Comparison of ENCODE assay signal across 20 cellular contexts in genomic region chr5:135272311-135272805, GRCh38.
"Had no signal": no experiment of that assay in that cellular context is flagged by ENCODE, and none has a peak within 500 bp of the region (broad histone marks: within the 10 kb centered on the region; RNA-seq: fewer than 3 reads in every experiment).

No MANE protein-coding gene starts in this region.

- DNase-seq: activated CD4-positive, alpha-beta T cell treated with anti-CD3 and anti-CD28 coated beads, Interleukin-2, amount 50 U/mL, for 1 hour; activated CD4-positive, CD25-positive, alpha-beta regulatory T cell treated with anti-CD3 and anti-CD28 coated beads, Interleukin-2, amount 50 U/mL, for 72 hours; activated CD8-positive, alpha-beta memory T cell treated with anti-CD3 and anti-CD28 coated beads, Interleukin-2, amount 50 U/mL, for 4 hours; activated effector memory CD4-positive, alpha-beta T cell treated with Interleukin-2 at 50 U/mL for 16 hours; activated naive CD4-positive, alpha-beta T cell treated with anti-CD3 and anti-CD28 coated beads, Interleukin-2, amount 10 ng/mL, durations not matched to agents 7 days and 5 days; activated naive CD8-positive, alpha-beta T cell treated with anti-CD3 and anti-CD28 coated beads, Interleukin-2, amount 50 U/mL, for 24 hours; activated T-cell treated with anti-CD3 and anti-CD28 coated beads, Interleukin-2, amount 50 U/mL, for 48 hours; brain microvascular endothelial cell; central memory CD4-positive, alpha-beta T cell; colonic mucosa; foreskin melanocyte; head of caudate nucleus; kidney; left ventricle myocardium inferior; naive thymus-derived CD8-positive, alpha-beta T cell; right lobe of liver; spleen; stimulated activated CD4-positive, alpha-beta T cell treated with anti-CD3 and anti-CD28 coated beads, Interleukin-4, amount 100 ng/mL, for 4 hours; T1000 had no signal

- H3K27me3 Mint-ChIP-seq: activated naive CD8-positive, alpha-beta T cell treated with anti-CD3 and anti-CD28 coated beads, Interleukin-2, amount 50 U/mL, for 24 hours had no signal

- H3K9me3 Mint-ChIP-seq: activated naive CD4-positive, alpha-beta T cell treated with anti-CD3 and anti-CD28 coated beads, Interleukin-2, amount 10 ng/mL, durations not matched to agents 7 days and 5 days; activated naive CD8-positive, alpha-beta T cell treated with anti-CD3 and anti-CD28 coated beads, Interleukin-2, amount 50 U/mL, for 24 hours had no signal

- ATAC-seq: activated naive CD8-positive, alpha-beta T cell treated with anti-CD3 and anti-CD28 coated beads, Interleukin-2, amount 50 U/mL, for 24 hours; naive thymus-derived CD8-positive, alpha-beta T cell had no signal

- H3K36me3 Mint-ChIP-seq: activated naive CD4-positive, alpha-beta T cell treated with anti-CD3 and anti-CD28 coated beads, Interleukin-2, amount 10 ng/mL, durations not matched to agents 7 days and 5 days; naive thymus-derived CD8-positive, alpha-beta T cell; stimulated activated memory B cell treated with anti-CD40 and anti-IgM and Interleukin-4, amounts not matched to agents 10 μg/mL and 1 μg/mL and 100 μg/mL, for 72 hours had no signal

- H3K4me3 Mint-ChIP-seq: activated naive CD4-positive, alpha-beta T cell treated with anti-CD3 and anti-CD28 coated beads, Interleukin-2, amount 10 ng/mL, durations not matched to agents 7 days and 5 days; activated naive CD8-positive, alpha-beta T cell treated with anti-CD3 and anti-CD28 coated beads, Interleukin-2, amount 50 U/mL, for 24 hours; naive thymus-derived CD8-positive, alpha-beta T cell; stimulated activated memory B cell treated with anti-CD40 and anti-IgM and Interleukin-4, amounts not matched to agents 10 μg/mL and 1 μg/mL and 100 μg/mL, for 72 hours had no signal

- H3K27ac Mint-ChIP-seq: activated naive CD8-positive, alpha-beta T cell treated with anti-CD3 and anti-CD28 coated beads, Interleukin-2, amount 50 U/mL, for 24 hours; stimulated activated memory B cell treated with anti-CD40 and anti-IgM and Interleukin-4, amounts not matched to agents 10 μg/mL and 1 μg/mL and 100 μg/mL, for 72 hours had no signal

- H3K4me3 ChIP-seq: colonic mucosa, left ventricle myocardium inferior, right lobe of liver, spleen had no signal

- H3K9me3 ChIP-seq: colonic mucosa, left ventricle myocardium inferior, right lobe of liver, spleen had no signal

- H3K27ac ChIP-seq: brain microvascular endothelial cell, colonic mucosa, left ventricle myocardium inferior, right lobe of liver, spleen had no signal

- H3K36me3 ChIP-seq: brain microvascular endothelial cell, colonic mucosa, left ventricle myocardium inferior, right lobe of liver, spleen had no signal

- H3K4me1 ChIP-seq: colonic mucosa, left ventricle myocardium inferior, right lobe of liver, spleen had no signal

- H3K4me1 Mint-ChIP-seq: activated naive CD4-positive, alpha-beta T cell treated with anti-CD3 and anti-CD28 coated beads, Interleukin-2, amount 10 ng/mL, durations not matched to agents 7 days and 5 days; activated naive CD8-positive, alpha-beta T cell treated with anti-CD3 and anti-CD28 coated beads, Interleukin-2, amount 50 U/mL, for 24 hours; naive thymus-derived CD8-positive, alpha-beta T cell; stimulated activated memory B cell treated with anti-CD40 and anti-IgM and Interleukin-4, amounts not matched to agents 10 μg/mL and 1 μg/mL and 100 μg/mL, for 72 hours had no signal

- H3K27me3 ChIP-seq: brain microvascular endothelial cell, colonic mucosa, right lobe of liver had no signal
